In genomic region chr20:45833883-45834796, GRCh38 we compare ENCODE assay signal across 8 cellular contexts. TPM values are rescaled to one million over a fixed set of nuclear protein-coding genes. Genes with fewer than 3 reads are reported as not detected.
A peak's percentile ranks its signal among the peaks of the same experiment; 100 is the strongest.
DNase-seq lines count a peak whose midpoint lies in the region; ATAC-seq and TF ChIP-seq lines count a peak whose summit lies in the region.

No MANE protein-coding gene starts in this region.

- H3K27ac Mint-ChIP-seq in activated CD4-positive, alpha-beta memory T cell treated with anti-CD3 and anti-CD28 coated beads for 36 hours: no peak overlapping the region

- no peaks in the 10 kb centered on the region for H3K9me3 Mint-ChIP-seq in activated CD4-positive, alpha-beta memory T cell treated with anti-CD3 and anti-CD28 coated beads for 36 hours

- H3K9me3 ChIP-seq in endocrine pancreas (ENCODE audit: control insufficient read depth, low read length): no peaks in the 10 kb centered on the region
- H3K9me3 ChIP-seq in lung (ENCODE audit: control insufficient read depth in 2 of 2, insufficient read depth in 1 of 2, low read length in 1 of 2): no peaks in the 10 kb centered on the region

- H3K36me3 Mint-ChIP-seq in activated CD4-positive, alpha-beta memory T cell treated with anti-CD3 and anti-CD28 coated beads for 36 hours: no peaks in the 10 kb centered on the region

- DNase-seq in GM13977 (ENCODE audit: low spot score): peak; percentile 86
- DNase-seq in NCI-H146 (lab: John Stamatoyannopoulos, UW): peak; percentile 72
- peak; percentile 60 for DNase-seq in activated CD4-positive, alpha-beta memory T cell treated with anti-CD3 and anti-CD28 coated beads for 36 hours
- DNase-seq in lung (ENCODE audit: low spot score): peak; percentile 63
- peak in 2 of 3 donors; percentile 14 to 33 for DNase-seq in stimulated activated CD4-positive, alpha-beta T cell treated with anti-CD3 and anti-CD28 coated beads, TNF-alpha, amount 100 ng/mL, for 48 hours (ENCODE audit: low read depth in 3 of 3)
- no peak for DNase-seq in effector CD4-positive, alpha-beta T cell
- no peak for DNase-seq in SKM-1 (lab: John Stamatoyannopoulos, UW; ENCODE audit: unreplicated experiment)

- peak overlapping the region; percentile 49 for H3K4me3 Mint-ChIP-seq in activated CD4-positive, alpha-beta memory T cell treated with anti-CD3 and anti-CD28 coated beads for 36 hours

- WGBS in lung, 2 donors: 6 to 7% methylated on average over 61 to 70 of the region's 71 CpGs

- ATAC-seq in lung (ENCODE audit: insufficient read depth, low FRiP score): peak; percentile 80

- H3K9ac ChIP-seq in endocrine pancreas (ENCODE audit: control insufficient read depth, insufficient read depth, low read length): peak overlapping the region; percentile 76

- H3K36me3 ChIP-seq in endocrine pancreas (ENCODE audit: control insufficient read depth, insufficient read depth, low read length) (no peaks in the 10 kb centered on the region), lung (ENCODE audit: control insufficient read depth in 2 of 2, insufficient read depth in 2 of 2, low read length in 2 of 2) (no peaks in the 10 kb centered on the region)

- H3K27me3 ChIP-seq in endocrine pancreas (ENCODE audit: control insufficient read depth, insufficient read depth, low read length) (no peaks in the 10 kb centered on the region), lung (ENCODE audit: control insufficient read depth, insufficient read depth) (no peaks in the 10 kb centered on the region)

- POLR2A ChIA-PET in activated CD4-positive, alpha-beta memory T cell treated with anti-CD3 and anti-CD28 coated beads for 36 hours (lab: Charles Lee): interaction anchor here (0.6 to 1.1 kb wide), 3 partner anchors 20 to 129 kb away, joined by 3 read pairs; partner anchors contain the start of gene UBE2C

- intact Hi-C loops in activated CD4-positive, alpha-beta memory T cell treated with anti-CD3 and anti-CD28 coated beads for 36 hours (cut with micrococcal nuclease): loop anchor here (10.0 kb wide), 1 partner anchor 51 kb away; the partner anchor contains the start of genes SPATA25 and ZSWIM1

- no peaks in the 10 kb centered on the region for H3K27me3 Mint-ChIP-seq in activated CD4-positive, alpha-beta memory T cell treated with anti-CD3 and anti-CD28 coated beads for 36 hours

- H3K4me3 ChIP-seq in endocrine pancreas (ENCODE audit: control insufficient read depth, insufficient read depth, low read length) (peak overlapping the region; percentile 43), lung (peak overlapping the region; percentile 60)

- H3K27ac ChIP-seq in lung (ENCODE audit: low read depth in 1 of 2, low read length in 1 of 2): peak overlapping the region; percentile 90 to 97

- CTCF ChIA-PET in activated CD4-positive, alpha-beta memory T cell treated with anti-CD3 and anti-CD28 coated beads for 36 hours (lab: Charles Lee): interaction anchor here (1.1 to 2.6 kb wide), 3 partner anchors 10 to 136 kb away, joined by 3 to 10 read pairs (median 9); no protein-coding TSS in a partner anchor

- H3K4me1 Mint-ChIP-seq in activated CD4-positive, alpha-beta memory T cell treated with anti-CD3 and anti-CD28 coated beads for 36 hours (ENCODE audit: low read depth): peaks cover 13% of the 10 kb centered on the region

- TF ChIP-seq CTCF in GM13977 (IDR thresholded peaks at IDR 0.05; ENCODE audit: extremely low read depth, insufficient read depth, missing control alignments) (no peak), lung (IDR thresholded peaks at IDR 0.05; ENCODE audit: control extremely low read depth, extremely low read depth) (no peak)

- in situ Hi-C loops in GM13977 (cut with MboI; ENCODE audit: low pct_unique_long_range_greater_than_20kb, low sequenced_read_pairs, unreplicated experiment): no loop called here

- H3K4me1 ChIP-seq in endocrine pancreas (ENCODE audit: control insufficient read depth, insufficient read depth, low read length): peaks cover 6% of the 10 kb centered on the region
- peaks cover 9 to 13% of the 10 kb centered on the region in 2 donors for H3K4me1 ChIP-seq in lung (ENCODE audit: control insufficient read depth in 2 of 2, insufficient read depth in 2 of 2, low read length in 2 of 2)

RNA-seq across cellular contexts. Expression of gene SNX21, which starts 0.5 kb away (rescaled TPM):
- 1 to 10 TPM; 1.8 to 2.2 TPM for total RNA-seq in activated CD4-positive, alpha-beta memory T cell treated with anti-CD3 and anti-CD28 coated beads for 36 hours
- total RNA-seq in lung: 10 to 100 TPM; 30.9 to 34.4 TPM
- 10 to 100 TPM; 15.9 to 16.2 TPM for polyA plus RNA-seq in lung

RNA-seq across cellular contexts. Expression of gene TNNC2, which starts 7.0 kb away (rescaled TPM):
- total RNA-seq in activated CD4-positive, alpha-beta memory T cell treated with anti-CD3 and anti-CD28 coated beads for 36 hours: not detected
- under 1 TPM in 1 of 2 donors, not detected in 1; 0.54 TPM for total RNA-seq in lung
- polyA plus RNA-seq in lung: 1 to 10 TPM; 1.1 to 1.5 TPM

RNA-seq across cellular contexts. Expression of gene UBE2C, which starts 21.7 kb away (rescaled TPM):
- 100 to 1,000 TPM; 192 to 196 TPM for total RNA-seq in activated CD4-positive, alpha-beta memory T cell treated with anti-CD3 and anti-CD28 coated beads for 36 hours
- 1 to 10 TPM; 2.5 to 3.9 TPM for total RNA-seq in lung
- polyA plus RNA-seq in lung: 10 to 100 TPM in 1 of 2 donors, 1 to 10 TPM in 1; 7.2 to 17.0 TPM

RNA-seq across cellular contexts. Expression of gene ACOT8, which starts 23.1 kb away (rescaled TPM):
- 10 to 100 TPM; 25.5 to 29.0 TPM for total RNA-seq in activated CD4-positive, alpha-beta memory T cell treated with anti-CD3 and anti-CD28 coated beads for 36 hours
- total RNA-seq in lung: 10 to 100 TPM; 24.7 to 29.7 TPM
- 10 to 100 TPM; 34.0 to 34.3 TPM for polyA plus RNA-seq in lung

RNA-seq across cellular contexts. Expression of gene ZSWIM3, which starts 23.3 kb away (rescaled TPM):
- 1 to 10 TPM; 4.7 TPM for total RNA-seq in activated CD4-positive, alpha-beta memory T cell treated with anti-CD3 and anti-CD28 coated beads for 36 hours
- 1 to 10 TPM; 3.7 to 5.2 TPM for total RNA-seq in lung
- 1 to 10 TPM; 1.7 to 3.0 TPM for polyA plus RNA-seq in lung

Comparison
In these comparisons a context has a peak if more than half of its experiments do, and no peak if none do; other contexts are left out.
1. DNase-seq: peak in GM13977 (single experiment), NCI-H146 (single experiment), activated CD4-positive, alpha-beta memory T cell treated with anti-CD3 and anti-CD28 coated beads for 36 hours (single experiment), lung (single experiment) and stimulated activated CD4-positive, alpha-beta T cell treated with anti-CD3 and anti-CD28 coated beads, TNF-alpha, amount 100 ng/mL, for 48 hours (2 of 3); none in effector CD4-positive, alpha-beta T cell (single experiment) and SKM-1 (single experiment).
2. RNA of gene SNX21, which starts 0.5 kb away (total RNA-seq): 30.9 to 34.4 TPM in lung; 1.8 to 2.2 TPM in activated CD4-positive, alpha-beta memory T cell treated with anti-CD3 and anti-CD28 coated beads for 36 hours; every median in the first group is over 10 times any median in the second.
3. RNA of gene UBE2C, which starts 21.7 kb away (total RNA-seq): 192 to 196 TPM in activated CD4-positive, alpha-beta memory T cell treated with anti-CD3 and anti-CD28 coated beads for 36 hours; 2.5 to 3.9 TPM in lung; every median in the first group is over 10 times any median in the second.